Comparison of ENCODE assay signal across 1 cellular context in the genomic region with DNA sequence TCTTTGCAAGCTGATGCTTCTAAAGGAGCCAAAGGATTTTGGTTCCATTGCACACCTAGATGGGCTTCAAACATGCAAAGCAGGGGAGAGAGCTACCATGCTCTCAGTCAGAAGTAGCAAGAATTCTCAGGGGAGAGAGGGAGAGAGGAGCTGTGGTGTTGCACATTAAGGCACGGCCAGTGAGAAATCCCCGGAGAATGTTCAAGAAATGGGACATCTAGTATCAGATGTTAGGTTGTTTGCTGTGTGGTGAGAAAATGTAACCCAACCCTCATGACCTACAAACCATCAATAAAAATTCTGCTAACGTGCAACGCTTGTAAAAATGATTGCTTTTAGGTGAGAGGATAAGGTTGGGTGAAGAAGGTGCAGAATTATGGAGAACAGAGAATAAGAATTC.
TF ChIP-seq lines count a peak whose summit lies in the region.

No MANE protein-coding gene starts in this region.

TF ChIP-seq in H1, 55 proteins besides CTCF, POLR2A, EP300 and RAD21:
- TF ChIP-seq RXRA (IDR thresholded peaks at IDR 0.05; ENCODE audit: insufficient read depth, low read depth, low read length) (no peak), SUZ12 (IDR thresholded peaks at IDR 0.05; ENCODE audit: low read length) (no peak), FOSL1 (IDR thresholded peaks at IDR 0.05; ENCODE audit: insufficient read depth, low read depth, low read length) (no peak), GABPA (IDR thresholded peaks at IDR 0.05; ENCODE audit: borderline replicate concordance, insufficient read depth, low read length) (no peak)
- TF ChIP-seq, protein P1, sequence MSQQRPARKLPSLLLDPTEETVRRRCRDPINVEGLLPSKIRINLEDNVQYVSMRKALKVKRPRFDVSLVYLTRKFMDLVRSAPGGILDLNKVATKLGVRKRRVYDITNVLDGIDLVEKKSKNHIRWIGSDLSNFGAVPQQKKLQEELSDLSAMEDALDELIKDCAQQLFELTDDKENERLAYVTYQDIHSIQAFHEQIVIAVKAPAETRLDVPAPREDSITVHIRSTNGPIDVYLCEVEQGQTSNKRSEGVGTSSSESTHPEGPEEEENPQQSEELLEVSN (IDR thresholded peaks at IDR 0.05) = no peak
